1 cellular context compared by ENCODE assay signal in genomic region chr18:12862874-12863482, GRCh38.
TF ChIP-seq lines count a peak whose summit lies in the region.

No MANE protein-coding gene starts in this region.

TF ChIP-seq in HCT116, 20 proteins besides CTCF, POLR2A, EP300 and RAD21 (continued from another document):
- TF ChIP-seq REST (IDR thresholded peaks at IDR 0.05; ENCODE audit: low read depth) = no peak
